8 cellular contexts compared by ENCODE assay signal in the genomic region with DNA sequence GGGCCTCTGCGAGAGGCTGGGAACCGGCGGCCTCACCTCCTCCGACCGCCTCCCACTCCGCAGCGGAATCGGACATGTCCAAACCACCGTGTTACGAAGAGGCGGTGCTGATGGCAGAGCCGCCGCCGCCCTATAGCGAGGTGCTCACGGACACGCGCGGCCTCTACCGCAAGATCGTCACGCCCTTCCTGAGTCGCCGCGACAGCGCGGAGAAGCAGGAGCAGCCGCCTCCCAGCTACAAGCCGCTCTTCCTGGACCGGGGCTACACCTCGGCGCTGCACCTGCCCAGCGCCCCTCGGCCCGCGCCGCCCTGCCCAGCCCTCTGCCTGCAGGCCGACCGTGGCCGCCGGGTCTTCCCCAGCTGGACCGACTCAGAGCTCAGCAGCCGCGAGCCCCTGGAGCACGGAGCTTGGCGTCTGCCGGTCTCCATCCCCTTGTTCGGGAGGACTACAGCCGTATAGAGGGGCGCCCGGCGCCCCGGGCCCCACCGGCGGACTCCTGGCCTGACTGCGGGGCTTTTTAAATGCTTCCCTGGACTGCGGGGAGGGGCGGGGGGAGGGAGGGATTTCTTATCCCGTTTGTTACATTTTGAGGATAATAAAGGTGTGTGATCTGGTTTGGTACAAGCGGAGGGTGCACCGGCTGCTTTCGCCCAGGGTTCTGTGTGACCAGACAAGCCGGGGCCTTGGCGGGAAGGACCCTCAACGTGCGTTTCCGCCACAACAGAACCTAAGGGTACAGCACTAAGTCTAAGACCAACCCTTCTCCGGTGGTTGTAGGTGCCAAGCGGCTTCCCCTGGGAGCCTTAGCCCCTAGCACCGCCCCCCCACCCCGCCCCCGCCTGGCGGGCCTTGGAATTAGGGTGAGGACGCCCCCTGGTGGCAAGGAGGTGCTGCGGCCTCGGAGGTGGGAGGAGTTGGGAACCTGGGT. TPM values are rescaled to one million over a fixed set of nuclear protein-coding genes. Genes with fewer than 3 reads are reported as not detected.
A peak's percentile ranks its signal among the peaks of the same experiment; 100 is the strongest.
DNase-seq lines count a peak whose midpoint lies in the region; ATAC-seq and TF ChIP-seq lines count a peak whose summit lies in the region.

No MANE protein-coding gene starts in this region.

- peaks cover 19 to 21% of the 10 kb centered on the region in 2 donors for H3K4me1 ChIP-seq in neuronal stem cell (ENCODE audit: control insufficient read depth in 2 of 2, insufficient read depth in 1 of 2, low read depth in 1 of 2, low read length in 2 of 2)

- peak overlapping the region; percentile 87 for H2BK15ac ChIP-seq in neuronal stem cell (ENCODE audit: low read length)

- DNase-seq in DMS79 (lab: John Stamatoyannopoulos, UW), result peak; percentile 55
- DNase-seq in LoVo (ENCODE audit: low spot score), result peak; percentile 96
- DNase-seq in SHP77 (lab: John Stamatoyannopoulos, UW), result peak; percentile 79 to 90
- peak; percentile 98 for DNase-seq in activated effector memory CD4-positive, alpha-beta T cell treated with anti-CD3 and anti-CD28 coated beads, Interleukin-2, amount 50 U/mL, for 16 hours
- peak; percentile 84 to 97 for DNase-seq in foreskin fibroblast
- DNase-seq in neuronal stem cell (ENCODE audit: low spot score), result peak; percentile 94
- peak; percentile 67 for DNase-seq in stromal cell of bone marrow (ENCODE audit: low read depth)

- peak overlapping the region; percentile 98 for H3K4me2 ChIP-seq in neuronal stem cell (ENCODE audit: insufficient read depth, low read length, poor library complexity, severe bottlenecking)

- H2BK5ac ChIP-seq in neuronal stem cell (ENCODE audit: low read length), result peak overlapping the region; percentile 91

- H3K79me1 ChIP-seq in neuronal stem cell (ENCODE audit: low read depth, low read length), result peaks cover 13% of the 10 kb centered on the region

- H3K36me3 ChIP-seq in neuronal stem cell (replicated peaks in 1 of 2; ENCODE audit: control insufficient read depth in 2 of 2, insufficient read depth in 2 of 2, low read length in 2 of 2), result peaks cover 34 to 83% of the 10 kb centered on the region in 2 donors

- H3K18ac ChIP-seq in neuronal stem cell (ENCODE audit: low read length), result peak overlapping the region; percentile 99

- H2BK12ac ChIP-seq in neuronal stem cell (ENCODE audit: low read length), result peak overlapping the region; percentile 67

- ATAC-seq in GM21737 (IDR thresholded peaks at IDR 0.05; ENCODE audit: unreplicated experiment), result peak; percentile 11

- peak overlapping the region; percentile 92 for H3K27ac ChIP-seq in neuronal stem cell (replicated peaks; ENCODE audit: low read length)

- peak overlapping the region; percentile 80 for H3K4ac ChIP-seq in neuronal stem cell (ENCODE audit: low read length)

- peak overlapping the region; percentile 98 for H3K14ac ChIP-seq in neuronal stem cell (ENCODE audit: low read length)

- no CpG with 5 or more reads among the region's 76 CpGs for WGBS in neuronal stem cell (ENCODE audit: extremely low coverage in 2 of 2, insufficient read length in 2 of 2, insufficient replicate concordance in 1 of 2), 2 donors

- no peak overlapping the region for H4K8ac ChIP-seq in neuronal stem cell (ENCODE audit: low read depth, low read length)

- H4K91ac ChIP-seq in neuronal stem cell (ENCODE audit: low read depth, low read length, poor library complexity), result no peak overlapping the region

- H3K27me3 ChIP-seq in neuronal stem cell (ENCODE audit: control insufficient read depth in 3 of 3, insufficient read depth in 3 of 3, low read depth in 1 of 3, low read length in 3 of 3), result peaks cover 0 to 2% (median 0%) of the 10 kb centered on the region in 3 experiments

- H3K23ac ChIP-seq in neuronal stem cell (ENCODE audit: low read depth, low read length, poor library complexity), result peak overlapping the region; percentile 100

- peak; percentile 89 for TF ChIP-seq CTCF in foreskin fibroblast (IDR thresholded peaks at IDR 0.05; ENCODE audit: low read depth, low read length)

- peaks cover 0 to 2% of the 10 kb centered on the region in 2 donors for H3K9me3 ChIP-seq in neuronal stem cell (replicated peaks in 1 of 2; ENCODE audit: control insufficient read depth in 2 of 2, insufficient read depth in 1 of 2, low read depth in 1 of 2, low read length in 2 of 2)

- no peak overlapping the region for H2AFZ ChIP-seq in neuronal stem cell (ENCODE audit: low read length)

- peak overlapping the region; percentile 48 to 52 for H3K4me3 ChIP-seq in foreskin fibroblast (ENCODE audit: low read depth in 1 of 2, low read length in 2 of 2)
- peak overlapping the region in 1 of 2 donors; percentile 85 for H3K4me3 ChIP-seq in neuronal stem cell (ENCODE audit: low read length in 2 of 2)

- peak overlapping the region; percentile 99 for H3K9ac ChIP-seq in neuronal stem cell (ENCODE audit: low read depth, low read length, poor library complexity)

- peak overlapping the region; percentile 94 for H2BK120ac ChIP-seq in neuronal stem cell (ENCODE audit: low read depth, low read length)

- peak overlapping the region; percentile 98 for H2AK5ac ChIP-seq in neuronal stem cell (ENCODE audit: low read depth, low read length)

RNA-seq across cellular contexts. Expression of gene PRR7, which starts 9.3 kb away (rescaled TPM):
- 26.8 TPM for polyA plus RNA-seq in neuronal stem cell (2013, experiment 1 of 2)
- polyA plus RNA-seq in neuronal stem cell (2013, experiment 2 of 2), result 26.8 TPM

RNA-seq across cellular contexts. Expression of gene DBN1, which starts 17.5 kb away (rescaled TPM):
- polyA plus RNA-seq in neuronal stem cell (2013, experiment 1 of 2), result 205 TPM
- 197 TPM for polyA plus RNA-seq in neuronal stem cell (2013, experiment 2 of 2)

RNA-seq across cellular contexts. Expression of gene GRK6, which starts 29.4 kb away (rescaled TPM):
- 27.8 TPM for polyA plus RNA-seq in neuronal stem cell (2013, experiment 1 of 2)
- polyA plus RNA-seq in neuronal stem cell (2013, experiment 2 of 2), result 27.7 TPM

RNA-seq across cellular contexts. Expression of gene PDLIM7, which starts 41.5 kb away (rescaled TPM):
- 206 TPM for polyA plus RNA-seq in neuronal stem cell (2013, experiment 1 of 2)
- 193 TPM for polyA plus RNA-seq in neuronal stem cell (2013, experiment 2 of 2)

RNA-seq across cellular contexts. Expression of gene F12, which starts 46.6 kb away (rescaled TPM):
- polyA plus RNA-seq in neuronal stem cell (2013, experiment 1 of 2), result 2.1 TPM
- polyA plus RNA-seq in neuronal stem cell (2013, experiment 2 of 2), result 2.5 TPM
